In the genomic region with DNA sequence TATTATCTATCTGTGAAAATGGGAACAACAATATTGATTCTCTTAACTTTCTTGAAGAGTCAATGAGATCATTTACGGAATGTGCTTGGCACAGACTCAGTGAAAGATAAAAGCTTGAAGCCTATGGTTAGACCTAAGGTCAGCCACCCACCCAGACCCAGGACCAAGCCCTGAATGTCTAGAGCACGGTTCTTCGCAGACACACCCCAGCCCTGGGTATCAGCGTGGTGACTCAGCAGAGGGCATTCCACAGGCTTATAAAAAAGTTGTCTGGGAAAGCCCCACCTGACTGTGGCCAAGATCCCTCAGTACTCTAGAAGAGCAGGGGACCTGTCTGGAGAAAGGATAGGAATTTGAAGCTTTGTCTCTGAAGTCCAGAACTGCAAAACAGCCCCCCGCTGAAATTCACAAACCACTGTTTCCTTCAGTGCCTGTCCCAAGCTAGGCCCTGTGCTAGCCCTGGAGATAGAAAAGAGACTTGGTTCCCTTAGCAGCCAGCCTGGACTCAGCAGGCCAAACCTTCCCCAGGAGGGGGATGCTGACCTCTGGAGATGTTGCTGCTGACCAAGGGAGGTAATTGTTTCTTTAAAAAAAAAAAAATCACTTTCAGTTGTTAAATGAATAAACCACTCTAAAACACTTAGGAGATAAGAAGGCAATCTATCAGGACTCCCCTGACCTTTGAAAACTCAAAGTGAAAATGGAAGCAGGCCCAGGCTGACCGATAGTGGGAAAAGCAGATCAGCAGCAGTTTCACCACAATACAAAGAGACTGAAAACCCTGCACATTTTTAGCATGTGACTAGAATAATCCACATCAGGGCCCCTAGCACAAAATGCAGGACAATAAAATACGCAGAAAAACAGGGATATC, we compare ENCODE assay signal across 9 cellular contexts.
DNase-seq lines count a peak whose midpoint lies in the region; ATAC-seq and TF ChIP-seq lines count a peak whose summit lies in the region.
"Had no signal": no experiment of that assay in that cellular context is flagged by ENCODE, and none has a peak within 500 bp of the region (broad histone marks: within the 10 kb centered on the region; RNA-seq: fewer than 3 reads in every experiment).

No MANE protein-coding gene starts in this region.

- H4K20me1 ChIP-seq in KMS-11 (ENCODE audit: insufficient read depth) = no peaks in the 10 kb centered on the region

- no peaks in the 10 kb centered on the region for H3K36me3 ChIP-seq in KMS-11 (ENCODE audit: insufficient read depth)

- TF ChIP-seq CTCF in KMS-11 (conservative IDR thresholded peaks at IDR 0.05; ENCODE audit: low read depth, low read length) = no peak

- no peaks in the 10 kb centered on the region for H3K79me2 ChIP-seq in KMS-11 (ENCODE audit: insufficient read depth, low read depth)

- H3K4me3 Mint-ChIP-seq in natural killer cell treated with Interleukin-12 subunit alpha and Interleukin-12 subunit beta and Interleukin-15 and Interleukin-18, amount 100 ng/mL, for 72 hours = peak overlapping the region; percentile 75

- H2AFZ ChIP-seq in KMS-11 (ENCODE audit: low read depth) = peak overlapping the region; percentile 13; the same call in 1 of the 2 replicates

- H3K27ac ChIP-seq in KMS-11 (peak overlapping the region; percentile 68), caudate nucleus (ENCODE audit: low read depth, low read length) (no peak overlapping the region)
- H3K27ac ChIP-seq: 22Rv1 had no signal

- peaks cover 66 to 70% of the 10 kb centered on the region in 2 donors for H3K4me1 Mint-ChIP-seq in natural killer cell treated with Interleukin-12 subunit alpha and Interleukin-12 subunit beta and Interleukin-15 and Interleukin-18, amount 100 ng/mL, for 72 hours (ENCODE audit: low read depth in 2 of 2)

- peak; percentile 80 to 91 for ATAC-seq in natural killer cell treated with Interleukin-12 subunit alpha and Interleukin-12 subunit beta and Interleukin-15 and Interleukin-18, amount 100 ng/mL, for 72 hours

- H3K36me3 Mint-ChIP-seq in natural killer cell treated with Interleukin-12 subunit alpha and Interleukin-12 subunit beta and Interleukin-15 and Interleukin-18, amount 100 ng/mL, for 72 hours = no peaks in the 10 kb centered on the region

- DNase-seq in DMS53 (lab: John Stamatoyannopoulos, UW) = peak; percentile 10
- no peak for DNase-seq in DMS53 treated with DMSO at 0.1 percent for 48 hours (lab: John Stamatoyannopoulos, UW; ENCODE audit: unreplicated experiment)
- peak; percentile 55 for DNase-seq in HCEC 1CT
- peak; percentile 90 for DNase-seq in astrocyte of the hippocampus (ENCODE audit: low read depth, low spot score)
- peak; percentile 85 for DNase-seq in natural killer cell treated with Interleukin-12 subunit alpha and Interleukin-12 subunit beta and Interleukin-15 and Interleukin-18, amount 100 ng/mL, for 72 hours (ENCODE audit: low spot score)
- no peak for DNase-seq in caudate nucleus (lab: John Stamatoyannopoulos, UW)
- no peak for DNase-seq in GDM1 (lab: John Stamatoyannopoulos, UW)

- no peaks in the 10 kb centered on the region for H3K27me3 ChIP-seq in KMS-11 (ENCODE audit: insufficient read depth, low read depth)

- peak overlapping the region; percentile 71 for H3K4me2 ChIP-seq in KMS-11

- no peak overlapping the region for H3K4me3 ChIP-seq in KMS-11 (IDR thresholded peaks at IDR 0.05; ENCODE audit: insufficient read depth, low read depth, low read length)

- H3K9me3 Mint-ChIP-seq in natural killer cell treated with Interleukin-12 subunit alpha and Interleukin-12 subunit beta and Interleukin-15 and Interleukin-18, amount 100 ng/mL, for 72 hours = no peaks in the 10 kb centered on the region

- peak overlapping the region; percentile 34; the same call in 1 of the 2 replicates for H3K9ac ChIP-seq in KMS-11

- H3K27me3 Mint-ChIP-seq in natural killer cell treated with Interleukin-12 subunit alpha and Interleukin-12 subunit beta and Interleukin-15 and Interleukin-18, amount 100 ng/mL, for 72 hours = no peaks in the 10 kb centered on the region

- H3K27ac Mint-ChIP-seq in natural killer cell treated with Interleukin-12 subunit alpha and Interleukin-12 subunit beta and Interleukin-15 and Interleukin-18, amount 100 ng/mL, for 72 hours = peak overlapping the region; percentile 66 to 93

- peaks cover 74% of the 10 kb centered on the region for H3K4me1 ChIP-seq in KMS-11 (ENCODE audit: low read depth, poor library complexity, severe bottlenecking)

Comparison
In these comparisons a context has a peak if more than half of its experiments do, and no peak if none do; other contexts are left out.
1. DNase-seq: peak in DMS53 (single experiment), HCEC 1CT (single experiment), astrocyte of the hippocampus (single experiment) and natural killer cell treated with Interleukin-12 subunit alpha and Interleukin-12 subunit beta and Interleukin-15 and Interleukin-18, amount 100 ng/mL, for 72 hours (single experiment); none in DMS53 treated with DMSO at 0.1 percent for 48 hours (single experiment), caudate nucleus (0 of 61) and GDM1 (single experiment).